ENCODE assay signal across 8 cellular contexts in the genomic region with DNA sequence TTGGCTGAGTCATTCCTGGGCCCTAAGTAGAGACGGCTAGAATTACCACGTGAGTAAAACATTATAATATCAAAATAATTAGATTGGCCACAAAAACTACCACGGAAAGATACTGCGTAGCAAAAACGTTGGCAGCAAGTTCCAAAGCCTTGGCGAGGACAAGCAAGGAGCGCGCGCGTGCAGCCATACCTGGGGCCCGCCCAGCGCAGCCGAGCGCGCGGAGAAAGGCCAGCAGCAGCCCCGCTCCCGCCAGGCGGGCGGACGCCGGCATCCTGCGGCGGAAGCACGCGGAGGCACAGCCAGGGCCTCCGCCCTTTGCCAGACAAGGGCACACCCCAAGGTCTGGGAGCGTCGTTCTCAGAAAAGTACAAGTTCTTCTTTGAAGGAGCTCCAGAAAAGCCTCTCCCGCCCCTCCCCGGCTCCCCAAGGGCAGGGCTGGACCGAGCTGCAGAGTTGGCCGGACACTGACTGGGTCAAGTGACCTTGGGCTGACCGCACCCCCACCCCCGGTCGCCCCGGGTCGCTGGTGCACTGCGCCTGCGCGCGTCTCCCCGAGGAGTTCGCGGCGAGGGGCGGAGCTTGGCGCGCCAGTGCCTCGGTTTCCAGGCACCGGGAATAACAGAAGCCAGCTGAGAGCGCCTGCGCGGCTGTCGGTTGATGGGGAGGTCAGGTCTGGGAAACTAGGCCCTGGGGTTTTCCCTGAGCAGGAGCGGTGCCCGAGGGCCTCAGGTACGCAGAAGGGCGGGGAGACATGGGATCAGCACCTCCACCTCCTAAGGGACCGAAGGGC. TPM values are rescaled to one million over a fixed set of nuclear protein-coding genes. Genes with fewer than 3 reads are reported as not detected.
DNase-seq lines count a peak whose midpoint lies in the region; ATAC-seq and TF ChIP-seq lines count a peak whose summit lies in the region.

Gene ZC2HC1C (plus strand): TSS at position 621 of the 790 bp plus-strand sequence. CDS start 933 bp downstream, outside the sequence.

- peak; percentile 75 for ATAC-seq in GM21447 (IDR thresholded peaks at IDR 0.05; ENCODE audit: unreplicated experiment)

- no peaks in the 10 kb centered on the region for H3K27me3 ChIP-seq in Caco-2 (replicated peaks; ENCODE audit: control insufficient read depth, insufficient read depth, low read length)
- H3K27me3 ChIP-seq in neuronal stem cell (ENCODE audit: control insufficient read depth in 3 of 3, insufficient read depth in 3 of 3, low read depth in 1 of 3, low read length in 3 of 3): peaks cover 0 to 5% (median 0%) of the 10 kb centered on the region in 3 experiments

- CTCF ChIA-PET in Caco-2 (lab: Charles Lee): interaction anchor here (0.7 to 1.3 kb wide), 6 partner anchors 14 to 467 kb away, joined by 3 to 5 read pairs (median 3); partner anchors contain the start of gene RPS6KL1

- no peaks in the 10 kb centered on the region for H3K27me3 Mint-ChIP-seq in Caco-2 (ENCODE audit: insufficient read depth, unreplicated experiment)

- no peak for TF ChIP-seq CTCF in Caco-2 (IDR thresholded peaks at IDR 0.05; ENCODE audit: insufficient read depth in 1 of 2, low read depth in 1 of 2, low read length in 1 of 2, severe bottlenecking in 1 of 2, unreplicated experiment in 1 of 2)

- no peak within 1 kb of the TSS for H2AK5ac ChIP-seq in neuronal stem cell (ENCODE audit: low read depth, low read length)

- H3K9me3 ChIP-seq in Caco-2 (no peaks in the 10 kb centered on the region), KOPT-K1 (ENCODE audit: insufficient read depth, low read length, poor library complexity, severe bottlenecking) (no peaks in the 10 kb centered on the region), neuronal stem cell (replicated peaks in 1 of 2; ENCODE audit: control insufficient read depth in 2 of 2, insufficient read depth in 1 of 2, low read depth in 1 of 2, low read length in 2 of 2) (no peaks in the 10 kb centered on the region)

- no peak within 1 kb of the TSS for H3K4ac ChIP-seq in neuronal stem cell (ENCODE audit: low read length)

- peaks cover 5% of the 10 kb centered on the region for H3K4me1 ChIP-seq in Caco-2
- peaks cover 6 to 8% of the 10 kb centered on the region in 2 donors for H3K4me1 ChIP-seq in neuronal stem cell (ENCODE audit: control insufficient read depth in 2 of 2, insufficient read depth in 1 of 2, low read depth in 1 of 2, low read length in 2 of 2)

- POLR2A ChIA-PET in Caco-2 (lab: Charles Lee): interaction anchor here (0.6 to 1.0 kb wide), 7 partner anchors 9 to 192 kb away, joined by 3 to 7 read pairs (median 6); partner anchors contain the start of genes EIF2B2, PGF and RPS6KL1

- WGBS in neuronal stem cell (ENCODE audit: extremely low coverage in 2 of 2, insufficient read length in 2 of 2, insufficient replicate concordance in 1 of 2), 2 donors: no CpG with 5 or more reads among the region's 60 CpGs

- H3K36me3 Mint-ChIP-seq in Caco-2 (ENCODE audit: insufficient read depth, unreplicated experiment): peaks cover 6% of the 10 kb centered on the region

- H3K9ac ChIP-seq in neuronal stem cell (ENCODE audit: low read depth, low read length, poor library complexity): peak within 1 kb of the TSS; percentile 73

- H2AFZ ChIP-seq in neuronal stem cell (ENCODE audit: low read length): peak within 1 kb of the TSS; percentile 96

- H3K79me1 ChIP-seq in neuronal stem cell (ENCODE audit: low read depth, low read length): no peaks in the 10 kb centered on the region

- intact Hi-C loops in Caco-2 (cut with micrococcal nuclease; ENCODE audit: unreplicated experiment): loop anchor here (2.0 to 5.0 kb wide), 2 partner anchors 18 to 117 kb away; partner anchors contain the start of gene MLH3

- peak within 1 kb of the TSS; percentile 85 for H3K18ac ChIP-seq in neuronal stem cell (ENCODE audit: low read length)

- H3K4me3 ChIP-seq in Caco-2 (ENCODE audit: low read depth, low read length) (peak within 1 kb of the TSS; percentile 54), neuronal stem cell (ENCODE audit: low read length in 2 of 2) (peak within 1 kb of the TSS; percentile 60 to 77)

- no peak within 1 kb of the TSS for H4K8ac ChIP-seq in neuronal stem cell (ENCODE audit: low read depth, low read length)

- peak within 1 kb of the TSS; percentile 13 for H3K27ac ChIP-seq in KOPT-K1 (ENCODE audit: low read depth, low read length, poor library complexity, severe bottlenecking)
- H3K27ac ChIP-seq in neuronal stem cell (replicated peaks; ENCODE audit: low read length): peak within 1 kb of the TSS; percentile 40
- peak within 1 kb of the TSS; percentile 76 for H3K27ac ChIP-seq in temporal lobe (ENCODE audit: low read depth, low read length)

- H3K9me3 Mint-ChIP-seq in Caco-2 (ENCODE audit: unreplicated experiment): no peaks in the 10 kb centered on the region

- H4K91ac ChIP-seq in neuronal stem cell (ENCODE audit: low read depth, low read length, poor library complexity): no peak within 1 kb of the TSS

- no peak within 1 kb of the TSS for H3K27ac Mint-ChIP-seq in Caco-2 (ENCODE audit: unreplicated experiment)

- no peak within 1 kb of the TSS for H2BK5ac ChIP-seq in neuronal stem cell (ENCODE audit: low read length)

- peaks cover 6% of the 10 kb centered on the region for H3K4me1 Mint-ChIP-seq in Caco-2 (ENCODE audit: low read depth, unreplicated experiment)

- no peak within 1 kb of the TSS for H2BK15ac ChIP-seq in neuronal stem cell (ENCODE audit: low read length)

- no peaks in the 10 kb centered on the region for H3K36me3 ChIP-seq in Caco-2 (ENCODE audit: control insufficient read depth, insufficient read depth, low read length)
- H3K36me3 ChIP-seq in KOPT-K1 (ENCODE audit: insufficient read depth, low read length): no peaks in the 10 kb centered on the region
- H3K36me3 ChIP-seq in neuronal stem cell (replicated peaks in 1 of 2; ENCODE audit: control insufficient read depth in 2 of 2, insufficient read depth in 2 of 2, low read length in 2 of 2): no peaks in the 10 kb centered on the region

- peak within 1 kb of the TSS; percentile 77 for H3K23ac ChIP-seq in neuronal stem cell (ENCODE audit: low read depth, low read length, poor library complexity)

- peak within 1 kb of the TSS; percentile 77 for H3K4me2 ChIP-seq in neuronal stem cell (ENCODE audit: insufficient read depth, low read length, poor library complexity, severe bottlenecking)

- no TSS peak for BruUV-seq in Caco-2 (replicated peaks; lab: Mats Ljungman, UMichigan)

- no peak within 1 kb of the TSS for H2BK12ac ChIP-seq in neuronal stem cell (ENCODE audit: low read length)

- H2BK120ac ChIP-seq in neuronal stem cell (ENCODE audit: low read depth, low read length): no peak within 1 kb of the TSS

- H3K14ac ChIP-seq in neuronal stem cell (ENCODE audit: low read length): no peak within 1 kb of the TSS

- DNase-seq in Caco-2 (peak; percentile 94 to 97), SHP77 treated with DMSO at 0.1 percent for 48 hours (lab: John Stamatoyannopoulos, UW) (peak; percentile 78), germinal center (ENCODE audit: low spot score) (peak; percentile 69), neuronal stem cell (ENCODE audit: low spot score) (peak; percentile 85)
- DNase-seq in activated naive CD4-positive, alpha-beta T cell treated with anti-CD3 and anti-CD28 coated beads, Interleukin-2, amount 50 U/mL, for 16 hours: peak; percentile 56

- H3K4me3 Mint-ChIP-seq in Caco-2 (ENCODE audit: unreplicated experiment): no peak within 1 kb of the TSS

RNA-seq across cellular contexts. Expression of gene ZC2HC1C, which starts in this region (rescaled TPM):
- total RNA-seq in Caco-2 (2022): 2.5 and 3.8 TPM in 2 replicates
- 1.5 TPM for polyA plus RNA-seq in neuronal stem cell (2013, experiment 1 of 2)
- 1.1 TPM for polyA plus RNA-seq in neuronal stem cell (2013, experiment 2 of 2)
- 1.7 TPM for total RNA-seq in temporal lobe

Comparison
In these comparisons a context has a peak if more than half of its experiments do, and no peak if none do; other contexts are left out.
1. Peak in every context shown above with its lines: DNase-seq, ATAC-seq, H3K4me3 ChIP-seq and H3K27ac ChIP-seq.
2. H3K27ac ChIP-seq: peak in every context shown above with its lines; median percentile 76 in temporal lobe; 40 in neuronal stem cell; 13 in KOPT-K1.